In genomic region chr20:49446808-49447207, GRCh38 we compare ENCODE assay signal across 8 cellular contexts. TPM values are rescaled to one million over a fixed set of nuclear protein-coding genes. Genes with fewer than 3 reads are reported as not detected.
A peak's percentile ranks its signal among the peaks of the same experiment; 100 is the strongest.
DNase-seq lines count a peak whose midpoint lies in the region; ATAC-seq and TF ChIP-seq lines count a peak whose summit lies in the region.

No MANE protein-coding gene starts in this region.

- TF ChIP-seq POLR2A in Peyer's patch (IDR thresholded peaks at IDR 0.05) (no peak), esophagus muscularis mucosa (IDR thresholded peaks at IDR 0.05; ENCODE audit: low read depth) (no peak), suprapubic skin (IDR thresholded peaks at IDR 0.05) (no peak)

- no peaks in the 10 kb centered on the region for H3K9me3 ChIP-seq in Peyer's patch
- no peaks in the 10 kb centered on the region for H3K9me3 ChIP-seq in esophagus muscularis mucosa
- no peaks in the 10 kb centered on the region for H3K9me3 ChIP-seq in lung (ENCODE audit: control insufficient read depth in 2 of 2, insufficient read depth in 1 of 2, low read length in 1 of 2)
- no peaks in the 10 kb centered on the region for H3K9me3 ChIP-seq in suprapubic skin

- DNase-seq in Peyer's patch: peak in 2 of 3 donors; percentile 57 to 67
- peak; percentile 94 for DNase-seq in esophagus muscularis mucosa (ENCODE audit: extremely low spot score)
- DNase-seq in lung (ENCODE audit: low spot score): peak; percentile 33
- DNase-seq in suprapubic skin (ENCODE audit: low spot score in 2 of 2): no peak
- DNase-seq in G401 (ENCODE audit: low spot score): no peak
- DNase-seq in activated CD4-positive, alpha-beta T cell treated with anti-CD3 and anti-CD28 coated beads, Interleukin-2, amount 10 ng/mL, durations not matched to agents 7 days and 5 days: no peak
- no peak for DNase-seq in NCI-H748 treated with DMSO at 0.1 percent for 48 hours (lab: John Stamatoyannopoulos, UW)

- intact Hi-C loops in esophagus muscularis mucosa (cut with DNase I): loop anchor here (5.0 kb wide), 2 partner anchors 35 to 50 kb away; partner anchors contain the start of gene KCNB1

- peak; percentile 21 for TF ChIP-seq EP300 in esophagus muscularis mucosa (IDR thresholded peaks at IDR 0.05)
- no peak for TF ChIP-seq EP300 in suprapubic skin (IDR thresholded peaks at IDR 0.05)

- POLR2A ChIA-PET in activated CD4-positive, alpha-beta T cell treated with anti-CD3 and anti-CD28 coated beads, Interleukin-2, amount 10 ng/mL, durations not matched to agents 7 days and 5 days (lab: Charles Lee): no interaction called here

- no peak overlapping the region for H3K4me3 ChIP-seq in Peyer's patch
- peak overlapping the region; percentile 3 to 46 (median 24) for H3K4me3 ChIP-seq in esophagus muscularis mucosa
- H3K4me3 ChIP-seq in lung: no peak overlapping the region
- H3K4me3 ChIP-seq in suprapubic skin: no peak overlapping the region

- ATAC-seq in lung (ENCODE audit: insufficient read depth, low FRiP score) (no peak), HG03097 (IDR thresholded peaks at IDR 0.05; ENCODE audit: low FRiP score, unreplicated experiment) (no peak)

- H3K4me3 Mint-ChIP-seq in activated CD4-positive, alpha-beta T cell treated with anti-CD3 and anti-CD28 coated beads, Interleukin-2, amount 10 ng/mL, durations not matched to agents 7 days and 5 days: no peak overlapping the region

- no peak overlapping the region for H3K27ac Mint-ChIP-seq in activated CD4-positive, alpha-beta T cell treated with anti-CD3 and anti-CD28 coated beads, Interleukin-2, amount 10 ng/mL, durations not matched to agents 7 days and 5 days

- in situ Hi-C loops in G401 (cut with HindIII; ENCODE audit: low sequenced_read_pairs): no loop called here

- H3K27me3 ChIP-seq in Peyer's patch: no peaks in the 10 kb centered on the region
- H3K27me3 ChIP-seq in esophagus muscularis mucosa: no peaks in the 10 kb centered on the region
- no peaks in the 10 kb centered on the region for H3K27me3 ChIP-seq in lung (ENCODE audit: control insufficient read depth, insufficient read depth)
- H3K27me3 ChIP-seq in suprapubic skin: peaks cover 6% of the 10 kb centered on the region

- TF ChIP-seq CTCF in Peyer's patch (IDR thresholded peaks at IDR 0.05): no peak
- TF ChIP-seq CTCF in esophagus muscularis mucosa (IDR thresholded peaks at IDR 0.05): peak in 2 of 3 experiments; percentile 29 to 53
- no peak for TF ChIP-seq CTCF in lung (IDR thresholded peaks at IDR 0.05; ENCODE audit: control extremely low read depth, extremely low read depth)
- no peak for TF ChIP-seq CTCF in suprapubic skin (IDR thresholded peaks at IDR 0.05)

- WGBS in esophagus muscularis mucosa: 20% methylated on average over 2 of the region's 5 CpGs
- 30 to 39% methylated on average over 5 of the region's 5 CpGs for WGBS in lung, 2 donors
- 8% methylated on average over 5 of the region's 5 CpGs for WGBS in suprapubic skin

- H3K36me3 ChIP-seq in Peyer's patch (no peaks in the 10 kb centered on the region), esophagus muscularis mucosa (no peaks in the 10 kb centered on the region), lung (ENCODE audit: control insufficient read depth in 2 of 2, insufficient read depth in 2 of 2, low read length in 2 of 2) (no peaks in the 10 kb centered on the region), suprapubic skin (no peaks in the 10 kb centered on the region)

- H3K4me1 ChIP-seq in Peyer's patch (peaks cover 0 to 4% (median 0%) of the 10 kb centered on the region in 4 donors), esophagus muscularis mucosa (peaks cover 37 to 96% (median 92%) of the 10 kb centered on the region in 4 donors), lung (ENCODE audit: control insufficient read depth in 2 of 2, insufficient read depth in 2 of 2, low read length in 2 of 2) (peaks cover 0 to 4% of the 10 kb centered on the region in 2 donors), suprapubic skin (peaks cover 24% of the 10 kb centered on the region)

- H3K4me1 Mint-ChIP-seq in activated CD4-positive, alpha-beta T cell treated with anti-CD3 and anti-CD28 coated beads, Interleukin-2, amount 10 ng/mL, durations not matched to agents 7 days and 5 days: no peaks in the 10 kb centered on the region

- H3K27ac ChIP-seq in Peyer's patch: peak overlapping the region; percentile 9 to 73 (median 36)
- H3K27ac ChIP-seq in esophagus muscularis mucosa (replicated peaks in 1 of 4): peak overlapping the region; percentile 85 to 88 (median 86)
- peak overlapping the region in 1 of 2 donors; percentile 25 for H3K27ac ChIP-seq in lung (ENCODE audit: low read depth in 1 of 2, low read length in 1 of 2)
- H3K27ac ChIP-seq in suprapubic skin: peak overlapping the region; percentile 64

- H3K27me3 Mint-ChIP-seq in activated CD4-positive, alpha-beta T cell treated with anti-CD3 and anti-CD28 coated beads, Interleukin-2, amount 10 ng/mL, durations not matched to agents 7 days and 5 days: peaks cover 27% of the 10 kb centered on the region

- CTCF ChIA-PET in activated CD4-positive, alpha-beta T cell treated with anti-CD3 and anti-CD28 coated beads, Interleukin-2, amount 10 ng/mL, durations not matched to agents 7 days and 5 days (lab: Charles Lee): interaction anchor here (1.4 kb wide), 1 partner anchor 163 kb away, joined by 4 read pairs; no protein-coding TSS in a partner anchor

- no peaks in the 10 kb centered on the region for H3K36me3 Mint-ChIP-seq in activated CD4-positive, alpha-beta T cell treated with anti-CD3 and anti-CD28 coated beads, Interleukin-2, amount 10 ng/mL, durations not matched to agents 7 days and 5 days (ENCODE audit: low read depth)

- no peaks in the 10 kb centered on the region for H3K9me3 Mint-ChIP-seq in activated CD4-positive, alpha-beta T cell treated with anti-CD3 and anti-CD28 coated beads, Interleukin-2, amount 10 ng/mL, durations not matched to agents 7 days and 5 days

RNA-seq across cellular contexts. Expression of gene KCNB1, which starts 35.7 kb away (rescaled TPM):
- under 1 TPM; 0.35 to 0.85 (median 0.61) TPM for total RNA-seq in Peyer's patch
- total RNA-seq in esophagus muscularis mucosa: 10 to 100 TPM; 32.3 to 55.5 (median 51.9) TPM
- total RNA-seq in lung: 1 to 10 TPM in 1 of 2 donors, under 1 TPM in 1; 0.91 to 1.0 TPM
- under 1 TPM; 0.11 to 0.24 TPM for polyA plus RNA-seq in lung
- 1 to 10 TPM in 3 of 4 donors, under 1 TPM in 1; 0.91 to 4.0 (median 2.3) TPM for total RNA-seq in suprapubic skin
- total RNA-seq in G401 (2014; rRNA removed; shearing (Covaris generic)): 0.12 and 0.14 TPM in 2 replicates
- under 1 TPM in 1 of 2 experiments, not detected in 1; 0.07 TPM for total RNA-seq in activated CD4-positive, alpha-beta T cell treated with anti-CD3 and anti-CD28 coated beads, Interleukin-2, amount 10 ng/mL, durations not matched to agents 7 days and 5 days

Comparison
In these comparisons a context has a peak if more than half of its experiments do, and no peak if none do; other contexts are left out.
1. DNase-seq: peak in Peyer's patch (2 of 3), esophagus muscularis mucosa (single experiment) and lung (single experiment); none in suprapubic skin (0 of 2), G401 (single experiment), activated CD4-positive, alpha-beta T cell treated with anti-CD3 and anti-CD28 coated beads, Interleukin-2, amount 10 ng/mL, durations not matched to agents 7 days and 5 days (single experiment) and NCI-H748 treated with DMSO at 0.1 percent for 48 hours (single experiment).
2. H3K4me3 ChIP-seq: peak in esophagus muscularis mucosa (4 of 4); none in Peyer's patch (0 of 4), lung (single experiment) and suprapubic skin (single experiment).
3. CTCF ChIP-seq: peak in esophagus muscularis mucosa (2 of 3); none in Peyer's patch (0 of 6), lung (single experiment) and suprapubic skin (0 of 2).
4. RNA of gene KCNB1, which starts 35.7 kb away (total RNA-seq): 32.3 to 55.5 TPM in esophagus muscularis mucosa; 0.91 to 4.0 TPM in suprapubic skin, 0.91 to 1.0 TPM in lung, 0.35 to 0.85 TPM in Peyer's patch, 0.12 to 0.14 TPM in G401 and 0.07 TPM in activated CD4-positive, alpha-beta T cell treated with anti-CD3 and anti-CD28 coated beads, Interleukin-2, amount 10 ng/mL, durations not matched to agents 7 days and 5 days; every median in the first group is over 4 times any median in the second.